In genomic region chr22:25048659-25049657, GRCh38 we compare ENCODE assay signal across 8 cellular contexts.
DNase-seq lines count a peak whose midpoint lies in the region; ATAC-seq and TF ChIP-seq lines count a peak whose summit lies in the region.

No MANE protein-coding gene starts in this region.

- in situ Hi-C loops in gastrocnemius medialis (cut with MboI; ENCODE audit: low sequenced_read_pairs in 4 of 4) = loop anchor here (5.0 to 10.0 kb wide), 3 partner anchors 97 to 274 kb away; partner anchors contain the start of genes KIAA1671 (in 2 of the 4), LHFPL7 (in 1 of the 4) and PIWIL3 (in 1 of the 4)

- ATAC-seq in gastrocnemius medialis (peak; percentile 71 to 84), HG03439 (IDR thresholded peaks at IDR 0.05; ENCODE audit: unreplicated experiment) (no peak), HG02763 (IDR thresholded peaks at IDR 0.05; ENCODE audit: unreplicated experiment) (no peak)

- TF ChIP-seq POLR2A in gastrocnemius medialis (IDR thresholded peaks at IDR 0.05) = no peak

- peak; percentile 85 for TF ChIP-seq CTCF in Loucy (conservative IDR thresholded peaks at IDR 0.05; ENCODE audit: low read length)
- peak; percentile 86 to 96 for TF ChIP-seq CTCF in right atrium auricular region (IDR thresholded peaks at IDR 0.05)
- TF ChIP-seq CTCF in gastrocnemius medialis (IDR thresholded peaks at IDR 0.05 in 4 of 5, conservative IDR thresholded peaks at IDR 0.05 in 1 of 5) = peak; percentile 81 to 86 (median 84)

- H3K9me2 ChIP-seq in Loucy (replicated peaks; ENCODE audit: low read depth, low read length) = no peaks in the 10 kb centered on the region

- H3K27ac ChIP-seq in right atrium auricular region = no peak overlapping the region
- H3K27ac ChIP-seq in gastrocnemius medialis = no peak overlapping the region

- H3K27me3 ChIP-seq in Loucy (ENCODE audit: insufficient read depth, low read length, poor library complexity, severe bottlenecking) (no peaks in the 10 kb centered on the region), right atrium auricular region (no peaks in the 10 kb centered on the region), gastrocnemius medialis (no peaks in the 10 kb centered on the region)

- H3K9ac ChIP-seq in Loucy (ENCODE audit: low read depth, low read length, poor library complexity, severe bottlenecking) = no peak overlapping the region

- no peaks in the 10 kb centered on the region for H3F3A ChIP-seq in Loucy (ENCODE audit: low read depth)

- H3K4me1 ChIP-seq in Loucy (ENCODE audit: insufficient read depth, low read length, poor library complexity, severe bottlenecking) (no peaks in the 10 kb centered on the region), right atrium auricular region (peaks cover 0 to 39% of the 10 kb centered on the region in 2 donors), gastrocnemius medialis (no peaks in the 10 kb centered on the region)

- no peaks in the 10 kb centered on the region for H3K79me2 ChIP-seq in Loucy (ENCODE audit: insufficient read depth, low read length)

- DNase-seq in GF-D8 (lab: John Stamatoyannopoulos, UW) = peak; percentile 23
- peak; percentile 57 for DNase-seq in T follicular helper cell (ENCODE audit: low read depth)
- DNase-seq in amniotic stem cell (lab: John Stamatoyannopoulos, UW) = peak; percentile 19
- peak; percentile 69 for DNase-seq in right atrium auricular region (ENCODE audit: low spot score)
- peak; percentile 27 to 46 for DNase-seq in gastrocnemius medialis

- H3K4me2 ChIP-seq in Loucy (ENCODE audit: low read depth, low read length, poor library complexity, severe bottlenecking) = no peak overlapping the region

- intact Hi-C loops in gastrocnemius medialis (cut with DNase I; ENCODE audit: low total_unique reads) = loop anchor here (1.0 to 5.0 kb wide), 2 partner anchors 97 to 112 kb away; partner anchors contain the start of gene KIAA1671

- H2AFZ ChIP-seq in Loucy (ENCODE audit: low read length) = no peak overlapping the region

- H3K36me3 ChIP-seq in Loucy (ENCODE audit: insufficient read depth, low read length) (no peaks in the 10 kb centered on the region), right atrium auricular region (peaks cover 12% of the 10 kb centered on the region), gastrocnemius medialis (no peaks in the 10 kb centered on the region)

- no peaks in the 10 kb centered on the region for H4K20me1 ChIP-seq in Loucy (ENCODE audit: insufficient read depth, low read length, poor library complexity, severe bottlenecking)

- H3K4me3 ChIP-seq in Loucy (ENCODE audit: low read length, poor library complexity, severe bottlenecking) = no peak overlapping the region
- H3K4me3 ChIP-seq in right atrium auricular region = no peak overlapping the region
- no peak overlapping the region for H3K4me3 ChIP-seq in gastrocnemius medialis

- H3K9me3 ChIP-seq in Loucy (ENCODE audit: insufficient read depth, low read depth, low read length) = peaks cover 4% of the 10 kb centered on the region; the same call in 1 of the 2 replicates
- no peaks in the 10 kb centered on the region for H3K9me3 ChIP-seq in right atrium auricular region
- no peaks in the 10 kb centered on the region for H3K9me3 ChIP-seq in gastrocnemius medialis

Comparison
In these comparisons a context has a peak if more than half of its experiments do, and no peak if none do; other contexts are left out.
1. DNase-seq: peak in every context shown above with its lines; median percentile 69 in right atrium auricular region; 57 in T follicular helper cell; 36 in gastrocnemius medialis; 23 in GF-D8; 19 in amniotic stem cell.
2. ATAC-seq: peak in gastrocnemius medialis (2 of 2); none in HG03439 (single experiment) and HG02763 (single experiment).
3. Peak in every context shown above with its lines, with median percentiles within 50 percentile points of each other: CTCF ChIP-seq.